Comparison of ENCODE assay signal across 29 cellular contexts in the genomic region with DNA sequence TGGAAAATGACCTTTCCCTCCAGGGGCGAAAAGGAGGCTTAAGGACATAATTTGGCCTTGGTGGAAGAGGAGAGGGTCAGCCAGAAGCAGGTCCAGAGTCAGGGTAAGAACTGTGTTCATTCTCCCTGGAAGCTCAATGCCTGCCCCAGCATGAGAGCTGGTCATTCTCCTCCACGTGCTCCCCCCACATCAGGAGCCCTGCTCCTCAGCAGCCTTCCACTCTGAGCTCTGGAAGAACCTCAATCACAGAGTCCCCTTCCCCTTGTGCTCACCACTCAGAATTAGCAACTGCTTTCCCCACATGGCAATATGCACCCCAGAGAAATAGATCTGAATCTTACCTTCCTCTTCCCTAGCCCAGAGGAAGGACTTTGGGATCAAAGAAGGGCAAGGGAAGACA.
"Had no signal": no experiment of that assay in that cellular context is flagged by ENCODE, and none has a peak within 500 bp of the region (broad histone marks: within the 10 kb centered on the region; RNA-seq: fewer than 3 reads in every experiment).

No MANE protein-coding gene starts in this region.

- H3K4me1 ChIP-seq: stomach, suprapubic skin, testis, thyroid gland, tibial artery, tibial nerve, transverse colon, upper lobe of left lung, upper lobe of right lung, uterus, vagina had no signal

- H3K4me3 Mint-ChIP-seq: stimulated activated effector memory CD8-positive, alpha-beta T cell treated with anti-CD3 and anti-CD28 coated beads, Interleukin-12 subunit alpha, Interleukin-12 subunit beta, amount 100 ng/mL, for 72 hours; stimulated activated memory B cell treated with anti-CD40 and anti-IgM and Interleukin-4, amounts not matched to agents 10 μg/mL and 1 μg/mL and 100 μg/mL, for 72 hours; stimulated activated naive B cell treated with anti-CD40 and anti-IgM and Interleukin-4, amounts not matched to agents 10 μg/mL and 1 μg/mL and 100 μg/mL, for 72 hours; stimulated activated naive CD8-positive, alpha-beta T cell treated with anti-CD3 and anti-CD28 coated beads, Interleukin-15, amount 100 ng/mL, for 72 hours; stimulated activated naive CD8-positive, alpha-beta T cell treated with anti-CD3 and anti-CD28 coated beads, Interleukin-15, Interleukin-2, amounts not matched to agents 100 ng/mL and 50 ng/mL, for 24 hours; type B pancreatic cell had no signal

- H3K9me3 Mint-ChIP-seq: type B pancreatic cell had no signal

- H3K4me3 ChIP-seq: stomach, suprapubic skin, testis, thoracic aorta, thyroid gland, tibial artery, tibial nerve, transverse colon, upper lobe of left lung, upper lobe of right lung, uterus, vagina had no signal

- H3K36me3 ChIP-seq: stomach, suprapubic skin, thoracic aorta, thyroid gland, tibial artery, tibial nerve, transverse colon, upper lobe of left lung, upper lobe of right lung, uterus, vagina had no signal

- H3K27me3 Mint-ChIP-seq: stimulated activated memory B cell treated with anti-CD40 and anti-IgM and Interleukin-4, amounts not matched to agents 10 μg/mL and 1 μg/mL and 100 μg/mL, for 72 hours; type B pancreatic cell had no signal

- H3K27ac Mint-ChIP-seq: stimulated activated effector memory CD8-positive, alpha-beta T cell treated with anti-CD3 and anti-CD28 coated beads, Interleukin-12 subunit alpha, Interleukin-12 subunit beta, amount 100 ng/mL, for 72 hours; stimulated activated memory B cell treated with anti-CD40 and anti-IgM and Interleukin-4, amounts not matched to agents 10 μg/mL and 1 μg/mL and 100 μg/mL, for 72 hours; stimulated activated naive B cell treated with anti-CD40 and anti-IgM and Interleukin-4, amounts not matched to agents 10 μg/mL and 1 μg/mL and 100 μg/mL, for 72 hours; stimulated activated naive CD8-positive, alpha-beta T cell treated with anti-CD3 and anti-CD28 coated beads, Interleukin-15, amount 100 ng/mL, for 72 hours; stimulated activated naive CD8-positive, alpha-beta T cell treated with anti-CD3 and anti-CD28 coated beads, Interleukin-15, Interleukin-2, amounts not matched to agents 100 ng/mL and 50 ng/mL, for 24 hours; type B pancreatic cell had no signal

- H3K9me3 ChIP-seq: suprapubic skin, testis, thoracic aorta, thyroid gland, tibial artery, transverse colon, upper lobe of left lung, upper lobe of right lung, uterus, vagina had no signal

- H3K36me3 Mint-ChIP-seq: stimulated activated effector memory CD8-positive, alpha-beta T cell treated with anti-CD3 and anti-CD28 coated beads, Interleukin-12 subunit alpha, Interleukin-12 subunit beta, amount 100 ng/mL, for 72 hours; stimulated activated memory B cell treated with anti-CD40 and anti-IgM and Interleukin-4, amounts not matched to agents 10 μg/mL and 1 μg/mL and 100 μg/mL, for 72 hours; stimulated activated naive B cell treated with anti-CD40 and anti-IgM and Interleukin-4, amounts not matched to agents 10 μg/mL and 1 μg/mL and 100 μg/mL, for 72 hours; type B pancreatic cell had no signal

- FAIRE-seq: urothelium cell line had no signal

- ATAC-seq: stimulated activated effector memory CD8-positive, alpha-beta T cell treated with anti-CD3 and anti-CD28 coated beads, Interleukin-12 subunit alpha, Interleukin-12 subunit beta, amount 100 ng/mL, for 72 hours; stimulated activated memory B cell treated with anti-CD40 and anti-IgM and Interleukin-4, amounts not matched to agents 10 μg/mL and 1 μg/mL and 100 μg/mL, for 72 hours; stimulated activated naive B cell treated with anti-CD40 and anti-IgM and Interleukin-4, amounts not matched to agents 10 μg/mL and 1 μg/mL and 100 μg/mL, for 72 hours; stimulated activated naive CD8-positive, alpha-beta T cell treated with anti-CD3 and anti-CD28 coated beads, Interleukin-15, amount 100 ng/mL, for 72 hours; stimulated activated naive CD8-positive, alpha-beta T cell treated with anti-CD3 and anti-CD28 coated beads, Interleukin-15, Interleukin-2, amounts not matched to agents 100 U/mL and 50 U/mL, for 24 hours; upper lobe of right lung had no signal

- H3K27ac ChIP-seq: stomach, suprapubic skin, testis, thoracic aorta, thyroid gland, tibial artery, tibial nerve, transverse colon, upper lobe of left lung, upper lobe of right lung, uterus, vagina had no signal

- H3K27me3 ChIP-seq: testis, thyroid gland, tibial artery, tibial nerve, transverse colon, upper lobe of left lung, upper lobe of right lung, uterus, vagina had no signal

- DNase-seq: stimulated activated CD4-positive, alpha-beta T cell treated with anti-CD3 and anti-CD28 coated beads, Interleukin-2, amount 100 ng/mL, for 48 hours; stimulated activated CD4-positive, alpha-beta T cell treated with anti-CD3 and anti-CD28 coated beads, Interleukin-4, amount 100 ng/mL, for 1 hour; stimulated activated CD4-positive, alpha-beta T cell treated with anti-CD3 and anti-CD28 coated beads, Interleukin-4, amount 100 ng/mL, for 24 hours; stimulated activated CD4-positive, alpha-beta T cell treated with anti-CD3 and anti-CD28 coated beads, Interleukin-4, amount 100 ng/mL, for 4 hours; stimulated activated CD8-positive, alpha-beta memory T cell treated with anti-CD3 and anti-CD28 coated beads, Interleukin-4, amount 100 ng/mL, for 48 hours; stimulated activated naive B cell treated with anti-CD40 and anti-IgM and Interleukin-4, amounts not matched to agents 10 μg/mL and 1 μg/mL and 100 μg/mL, for 72 hours; stimulated activated naive CD4-positive, alpha-beta T cell; stimulated activated naive CD4-positive, alpha-beta T cell treated with Interleukin-2 at 50 U/mL for 16 hours; stimulated activated naive CD8-positive, alpha-beta T cell treated with anti-CD3 and anti-CD28 coated beads, Interleukin-15, amount 100 ng/mL, for 72 hours; stimulated activated naive CD8-positive, alpha-beta T cell treated with anti-CD3 and anti-CD28 coated beads, Interleukin-15, Interleukin-2, amounts not matched to agents 100 U/mL and 50 U/mL, for 24 hours; stomach; substantia nigra; testis; thyroid gland; tibial artery; transverse colon; trophoblast cell; upper lobe of left lung; upper lobe of right lung; uterus had no signal

- H3K4me1 Mint-ChIP-seq: stimulated activated effector memory CD8-positive, alpha-beta T cell treated with anti-CD3 and anti-CD28 coated beads, Interleukin-12 subunit alpha, Interleukin-12 subunit beta, amount 100 ng/mL, for 72 hours; stimulated activated memory B cell treated with anti-CD40 and anti-IgM and Interleukin-4, amounts not matched to agents 10 μg/mL and 1 μg/mL and 100 μg/mL, for 72 hours; stimulated activated naive B cell treated with anti-CD40 and anti-IgM and Interleukin-4, amounts not matched to agents 10 μg/mL and 1 μg/mL and 100 μg/mL, for 72 hours; stimulated activated naive CD8-positive, alpha-beta T cell treated with anti-CD3 and anti-CD28 coated beads, Interleukin-15, amount 100 ng/mL, for 72 hours had no signal
